12 cellular contexts compared by ENCODE assay signal in genomic region chr4:123606946-123607542, GRCh38.
DNase-seq lines count a peak whose midpoint lies in the region; ATAC-seq and TF ChIP-seq lines count a peak whose summit lies in the region.
"Had no signal": no experiment of that assay in that cellular context is flagged by ENCODE, and none has a peak within 500 bp of the region (broad histone marks: within the 10 kb centered on the region; RNA-seq: fewer than 3 reads in every experiment).

No MANE protein-coding gene starts in this region.

- peaks cover 0 to 2% of the 10 kb centered on the region in 2 donors for H3K9me3 Mint-ChIP-seq in stimulated activated naive B cell treated with anti-CD40 and anti-IgM and Interleukin-4, amounts not matched to agents 10 μg/mL and 1 μg/mL and 100 μg/mL, for 72 hours
- H3K9me3 Mint-ChIP-seq in nephron progenitor cell = peaks cover 9% of the 10 kb centered on the region

- peak; percentile 7 for DNase-seq in NK-92 treated with Interleukin-12 subunit alpha and Interleukin-12 subunit beta, amount 100 ng/mL, for 24 hours (lab: John Stamatoyannopoulos, UW)
- no peak for DNase-seq in NK-92 (lab: John Stamatoyannopoulos, UW; ENCODE audit: unreplicated experiment)
- peak; percentile 51 for DNase-seq in NOMO-1 treated with DMSO at 0.1 percent for 48 hours (lab: John Stamatoyannopoulos, UW; ENCODE audit: unreplicated experiment)
- DNase-seq in stimulated activated naive B cell treated with anti-CD40 and anti-IgM and Interleukin-4, amounts not matched to agents 10 μg/mL and 1 μg/mL and 100 μg/mL, for 72 hours = no peak
- no peak for DNase-seq in nephron progenitor cell
- DNase-seq in Right ventricle myocardium superior = no peak
- no peak for DNase-seq in activated CD4-positive, alpha-beta T cell treated with anti-CD3 and anti-CD28 coated beads for 48 hours
- DNase-seq: activated CD8-positive, alpha-beta memory T cell treated with anti-CD3 and anti-CD28 coated beads for 24 hours; erythroblast; HCEC 1CT; left lung had no signal

- intact Hi-C loops in Right ventricle myocardium superior (cut with DNase I) = no loop called here

- no peak for TF ChIP-seq CTCF in nephron progenitor cell (IDR thresholded peaks at IDR 0.05)

- ATAC-seq in HG02884 (IDR thresholded peaks at IDR 0.05; ENCODE audit: unreplicated experiment) = peak; percentile 60
- ATAC-seq in stimulated activated naive B cell treated with anti-CD40 and anti-IgM and Interleukin-4, amounts not matched to agents 10 μg/mL and 1 μg/mL and 100 μg/mL, for 72 hours (replicated peaks) = peak; percentile 80 to 85
- ATAC-seq in Right ventricle myocardium superior (ENCODE audit: poor library complexity) = no peak
- ATAC-seq: left lung had no signal

- no peaks in the 10 kb centered on the region for H3K36me3 Mint-ChIP-seq in stimulated activated naive B cell treated with anti-CD40 and anti-IgM and Interleukin-4, amounts not matched to agents 10 μg/mL and 1 μg/mL and 100 μg/mL, for 72 hours
- H3K36me3 Mint-ChIP-seq in nephron progenitor cell (ENCODE audit: low read depth) = peaks cover 8% of the 10 kb centered on the region

- H3K4me3 Mint-ChIP-seq in stimulated activated naive B cell treated with anti-CD40 and anti-IgM and Interleukin-4, amounts not matched to agents 10 μg/mL and 1 μg/mL and 100 μg/mL, for 72 hours = peak overlapping the region; percentile 7 to 9
- no peak overlapping the region for H3K4me3 Mint-ChIP-seq in nephron progenitor cell

- H3K27me3 Mint-ChIP-seq in stimulated activated naive B cell treated with anti-CD40 and anti-IgM and Interleukin-4, amounts not matched to agents 10 μg/mL and 1 μg/mL and 100 μg/mL, for 72 hours = no peaks in the 10 kb centered on the region
- H3K27me3 Mint-ChIP-seq in nephron progenitor cell (ENCODE audit: low read depth, poor library complexity) = peaks cover 5% of the 10 kb centered on the region

- peak overlapping the region; percentile 52 for H3K27ac Mint-ChIP-seq in stimulated activated naive B cell treated with anti-CD40 and anti-IgM and Interleukin-4, amounts not matched to agents 10 μg/mL and 1 μg/mL and 100 μg/mL, for 72 hours
- no peak overlapping the region for H3K27ac Mint-ChIP-seq in nephron progenitor cell

- peaks cover 12 to 25% of the 10 kb centered on the region in 2 donors for H3K4me1 Mint-ChIP-seq in stimulated activated naive B cell treated with anti-CD40 and anti-IgM and Interleukin-4, amounts not matched to agents 10 μg/mL and 1 μg/mL and 100 μg/mL, for 72 hours
- H3K4me1 Mint-ChIP-seq in nephron progenitor cell = no peaks in the 10 kb centered on the region

Comparison
In these comparisons a context has a peak if more than half of its experiments do, and no peak if none do; other contexts are left out.
1. DNase-seq: peak in NK-92 treated with Interleukin-12 subunit alpha and Interleukin-12 subunit beta, amount 100 ng/mL, for 24 hours (single experiment) and NOMO-1 treated with DMSO at 0.1 percent for 48 hours (single experiment); none in NK-92 (single experiment), stimulated activated naive B cell treated with anti-CD40 and anti-IgM and Interleukin-4, amounts not matched to agents 10 μg/mL and 1 μg/mL and 100 μg/mL, for 72 hours (single experiment), nephron progenitor cell (single experiment), Right ventricle myocardium superior (single experiment) and activated CD4-positive, alpha-beta T cell treated with anti-CD3 and anti-CD28 coated beads for 48 hours (single experiment).